Comparison of ENCODE assay signal across 1 cellular context in genomic region chr13:79462895-79463294, GRCh38.
TF ChIP-seq lines count a peak whose summit lies in the region.

No MANE protein-coding gene starts in this region.

TF ChIP-seq in HepG2, 621 proteins besides CTCF, POLR2A, EP300 and RAD21:
- TF ChIP-seq CEBPB (IDR thresholded peaks at IDR 0.05; ENCODE audit: borderline replicate concordance, low read depth, low read length), result peak; percentile 61; the same call in 1 of the 2 replicates
- no peak for TF ChIP-seq SCMH1 (CRISPR knock-in tag; IDR thresholded peaks at IDR 0.05; ENCODE audit: borderline replicate concordance)
- TF ChIP-seq MIXL1 (CRISPR knock-in tag; IDR thresholded peaks at IDR 0.05), result no peak
